ENCODE assay signal across 15 cellular contexts in the genomic region with DNA sequence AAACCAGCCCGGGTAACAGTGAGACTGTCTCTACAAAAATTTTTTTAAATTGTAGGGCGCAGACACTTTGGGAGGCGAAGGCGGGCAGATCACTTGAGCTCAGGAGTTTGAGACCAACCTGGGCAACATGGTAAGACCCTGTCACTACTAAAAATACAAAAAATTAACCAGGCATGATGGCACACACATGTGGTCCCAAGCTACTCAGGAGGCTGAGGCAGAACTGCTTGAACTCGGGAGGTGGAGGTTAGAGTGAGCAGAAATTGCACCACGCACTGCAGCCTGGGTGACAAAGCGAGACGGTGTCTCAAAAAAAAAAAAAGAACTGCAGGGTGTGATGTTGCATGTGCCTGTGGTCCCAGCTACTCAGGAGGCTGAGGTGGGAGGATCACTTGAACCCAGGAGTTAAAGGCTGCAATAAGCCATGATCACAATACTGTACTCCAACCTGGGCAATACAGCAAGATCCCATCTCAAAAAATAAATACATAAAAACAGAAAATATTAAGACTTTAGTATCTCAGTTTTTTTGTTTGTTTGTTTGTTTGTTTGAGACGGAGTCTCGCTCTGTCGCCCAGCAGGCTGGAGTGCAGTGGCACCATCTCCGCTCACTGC. TPM values are rescaled to one million over a fixed set of nuclear protein-coding genes. Genes with fewer than 3 reads are reported as not detected.
DNase-seq lines count a peak whose midpoint lies in the region; ATAC-seq and TF ChIP-seq lines count a peak whose summit lies in the region.
"Had no signal": no experiment of that assay in that cellular context is flagged by ENCODE, and none has a peak within 500 bp of the region (broad histone marks: within the 10 kb centered on the region; RNA-seq: fewer than 3 reads in every experiment).

No MANE protein-coding gene starts in this region.

- H3K27ac ChIP-seq in HEK293 (ENCODE audit: extremely low read depth, low read depth, low read length) (no peak overlapping the region), endodermal cell (ENCODE audit: low read depth, low read length) (no peak overlapping the region), foreskin keratinocyte (no peak overlapping the region)
- H3K27ac ChIP-seq: A549, GM23248 had no signal

- no peak overlapping the region for H3K9ac ChIP-seq in endodermal cell (ENCODE audit: extremely low read depth, low read length, poor library complexity, severe bottlenecking)
- H3K9ac ChIP-seq: GM23248 had no signal

- H3K4me1 ChIP-seq in HEK293 (ENCODE audit: control insufficient read depth, insufficient read depth, low read length) (peaks cover 4% of the 10 kb centered on the region; the same call in 1 of the 2 replicates), endodermal cell (ENCODE audit: control insufficient read depth, insufficient read depth, low read length) (no peaks in the 10 kb centered on the region), foreskin keratinocyte (peaks cover 9% of the 10 kb centered on the region)

- H3K4me3 ChIP-seq in HEK293 (ENCODE audit: low read depth, low read length) = no peak overlapping the region
- no peak overlapping the region for H3K4me3 ChIP-seq in endodermal cell (ENCODE audit: low read length)
- H3K4me3 ChIP-seq: A549, GM23248 had no signal

- no peaks in the 10 kb centered on the region for H3K9me3 Mint-ChIP-seq in WTC11
- H3K9me3 Mint-ChIP-seq in endodermal cell = no peaks in the 10 kb centered on the region
- no peaks in the 10 kb centered on the region for H3K9me3 Mint-ChIP-seq in stimulated activated effector memory CD8-positive, alpha-beta T cell treated with anti-CD3 and anti-CD28 coated beads, Interleukin-12 subunit alpha, Interleukin-12 subunit beta, amount 100 ng/mL, for 72 hours
- H3K9me3 Mint-ChIP-seq: CD14-positive monocyte; CD8-positive, alpha-beta memory T cell had no signal

- H3K4me3 Mint-ChIP-seq in WTC11 (no peak overlapping the region), endodermal cell (no peak overlapping the region)
- no peak overlapping the region for H3K4me3 Mint-ChIP-seq in stimulated activated effector memory CD8-positive, alpha-beta T cell treated with anti-CD3 and anti-CD28 coated beads, Interleukin-12 subunit alpha, Interleukin-12 subunit beta, amount 100 ng/mL, for 72 hours
- H3K4me3 Mint-ChIP-seq: CD14-positive monocyte had no signal

- H3K9me3 ChIP-seq in HEK293 (ENCODE audit: control insufficient read depth, insufficient read depth, low read depth, low read length) = no peaks in the 10 kb centered on the region
- H3K9me3 ChIP-seq in endodermal cell (ENCODE audit: control insufficient read depth, low read length) = no peaks in the 10 kb centered on the region
- H3K9me3 ChIP-seq: A549, Caco-2 had no signal

- H3K27me3 ChIP-seq in endodermal cell (ENCODE audit: control insufficient read depth, insufficient read depth, low read length, poor library complexity, severe bottlenecking) = no peaks in the 10 kb centered on the region
- H3K27me3 ChIP-seq in foreskin keratinocyte = no peaks in the 10 kb centered on the region

- H3K27ac Mint-ChIP-seq in WTC11 (0 out of 2 replicates have a peak overlapping the region, but pooled peaks have one; percentile 36), endodermal cell (no peak overlapping the region)
- peak overlapping the region; percentile 43 for H3K27ac Mint-ChIP-seq in stimulated activated effector memory CD8-positive, alpha-beta T cell treated with anti-CD3 and anti-CD28 coated beads, Interleukin-12 subunit alpha, Interleukin-12 subunit beta, amount 100 ng/mL, for 72 hours

- H3K27me3 Mint-ChIP-seq in WTC11 (ENCODE audit: low read depth) = no peaks in the 10 kb centered on the region
- H3K27me3 Mint-ChIP-seq in endodermal cell (ENCODE audit: insufficient read depth) = no peaks in the 10 kb centered on the region
- H3K27me3 Mint-ChIP-seq: CD8-positive, alpha-beta memory T cell had no signal

- CTCF ChIA-PET in HEK293 (lab: Yijun Ruan, JAX) = interaction anchor here (0.6 kb wide), 1 partner anchor 36 kb away, joined by 3 read pairs; no protein-coding TSS in a partner anchor
- CTCF ChIA-PET in WTC11 (lab: Charles Lee) = no interaction called here

- 91 to 98% methylated on average over 8 to 12 of the region's 12 CpGs for WGBS in endodermal cell (ENCODE audit: insufficient coverage in 1 of 2, insufficient read length in 1 of 2), 2 experiments

- H3K36me3 Mint-ChIP-seq in WTC11 (peaks cover 5% of the 10 kb centered on the region), endodermal cell (ENCODE audit: low read depth) (peaks cover 23% of the 10 kb centered on the region)
- H3K36me3 Mint-ChIP-seq in stimulated activated effector memory CD8-positive, alpha-beta T cell treated with anti-CD3 and anti-CD28 coated beads, Interleukin-12 subunit alpha, Interleukin-12 subunit beta, amount 100 ng/mL, for 72 hours = no peaks in the 10 kb centered on the region

- DNase-seq in WTC11 (ENCODE audit: low spot score) = no peak
- peak; percentile 18 for DNase-seq in endodermal cell
- no peak for DNase-seq in stimulated activated effector memory CD8-positive, alpha-beta T cell treated with anti-CD3 and anti-CD28 coated beads, Interleukin-12 subunit alpha, Interleukin-12 subunit beta, amount 100 ng/mL, for 72 hours (ENCODE audit: low spot score in 2 of 2)
- DNase-seq in epidermal melanocyte (ENCODE audit: insufficient read length, low spot score) = no peak
- no peak for DNase-seq in foreskin keratinocyte
- DNase-seq: Caco-2; CD8-positive, alpha-beta memory T cell; DMS53; GF-D8; GM23248; H7 had no signal

- TF ChIP-seq CTCF in HEK293 (tag by site-specific recombination; IDR thresholded peaks at IDR 0.05) (no peak), WTC11 (IDR thresholded peaks at IDR 0.05) (no peak), endodermal cell (conservative IDR thresholded peaks at IDR 0.05) (no peak), foreskin keratinocyte (conservative IDR thresholded peaks at IDR 0.05) (no peak)

- H3K36me3 ChIP-seq in HEK293 (ENCODE audit: control insufficient read depth in 2 of 2, insufficient read depth in 1 of 2, low read length in 2 of 2) (peaks cover under 1 to 6% of the 10 kb centered on the region in 2 experiments; a peak in 2 of 3 replicates), endodermal cell (ENCODE audit: control insufficient read depth, insufficient read depth, low read length) (peaks cover 9% of the 10 kb centered on the region)

- POLR2A ChIA-PET in HEK293 (lab: Yijun Ruan, JAX) (no interaction called here), WTC11 (lab: Charles Lee) (no interaction called here)

- no peak for ATAC-seq in WTC11
- ATAC-seq in stimulated activated effector memory CD8-positive, alpha-beta T cell treated with anti-CD3 and anti-CD28 coated beads, Interleukin-12 subunit alpha, Interleukin-12 subunit beta, amount 100 ng/mL, for 72 hours = no peak
- ATAC-seq in GM19463 (IDR thresholded peaks at IDR 0.05; ENCODE audit: unreplicated experiment) = no peak
- ATAC-seq in foreskin keratinocyte = no peak
- ATAC-seq: A549 had no signal

- H3K4me1 Mint-ChIP-seq in WTC11 (no peaks in the 10 kb centered on the region), endodermal cell (no peaks in the 10 kb centered on the region)
- H3K4me1 Mint-ChIP-seq in stimulated activated effector memory CD8-positive, alpha-beta T cell treated with anti-CD3 and anti-CD28 coated beads, Interleukin-12 subunit alpha, Interleukin-12 subunit beta, amount 100 ng/mL, for 72 hours = peaks cover 26% of the 10 kb centered on the region

TF ChIP-seq in HEK293, 187 proteins besides CTCF, POLR2A, EP300 and RAD21:
- TF ChIP-seq ZNF121 (tag by site-specific recombination; IDR thresholded peaks at IDR 0.05) = peak; percentile 89
- no peak for TF ChIP-seq EGR2 (tag by site-specific recombination; IDR thresholded peaks at IDR 0.05; ENCODE audit: low read depth)

TF ChIP-seq in WTC11, 78 proteins besides CTCF, POLR2A, EP300 and RAD21:
- TF ChIP-seq ZNF121 (CRISPR knock-in tag; IDR thresholded peaks at IDR 0.05) (peak; percentile 87), ZNF232 (CRISPR knock-in tag; IDR thresholded peaks at IDR 0.05) (no peak)

RNA-seq across cellular contexts. Expression of gene ATXN2, which starts 16.9 kb away (rescaled TPM):
- total RNA-seq in WTC11 (2021) (56.2 to 57.5 TPM (median 56.3 TPM) in 3 replicates), endodermal cell (10 to 100 TPM; 85.7 to 87.3 TPM), foreskin keratinocyte (34.4 and 34.7 TPM in 2 replicates)
- 66.0 TPM for polyA plus RNA-seq in endodermal cell (2013, experiment 1 of 2)
- polyA plus RNA-seq in endodermal cell (2013, experiment 2 of 2) = 60.3 TPM
- polyA plus RNA-seq in foreskin keratinocyte = 17.3 and 18.9 TPM in 2 replicates

Comparison
In these comparisons a context has a peak if more than half of its experiments do, and no peak if none do; other contexts are left out.
1. Of the 8 proteins assayed by ChIP-seq in both HEK293 and WTC11: peak only in HEK293: none; only in WTC11: none; in both: ZNF121; in neither: 7.